Comparison of ENCODE assay signal across 1 cellular context in the genomic region with DNA sequence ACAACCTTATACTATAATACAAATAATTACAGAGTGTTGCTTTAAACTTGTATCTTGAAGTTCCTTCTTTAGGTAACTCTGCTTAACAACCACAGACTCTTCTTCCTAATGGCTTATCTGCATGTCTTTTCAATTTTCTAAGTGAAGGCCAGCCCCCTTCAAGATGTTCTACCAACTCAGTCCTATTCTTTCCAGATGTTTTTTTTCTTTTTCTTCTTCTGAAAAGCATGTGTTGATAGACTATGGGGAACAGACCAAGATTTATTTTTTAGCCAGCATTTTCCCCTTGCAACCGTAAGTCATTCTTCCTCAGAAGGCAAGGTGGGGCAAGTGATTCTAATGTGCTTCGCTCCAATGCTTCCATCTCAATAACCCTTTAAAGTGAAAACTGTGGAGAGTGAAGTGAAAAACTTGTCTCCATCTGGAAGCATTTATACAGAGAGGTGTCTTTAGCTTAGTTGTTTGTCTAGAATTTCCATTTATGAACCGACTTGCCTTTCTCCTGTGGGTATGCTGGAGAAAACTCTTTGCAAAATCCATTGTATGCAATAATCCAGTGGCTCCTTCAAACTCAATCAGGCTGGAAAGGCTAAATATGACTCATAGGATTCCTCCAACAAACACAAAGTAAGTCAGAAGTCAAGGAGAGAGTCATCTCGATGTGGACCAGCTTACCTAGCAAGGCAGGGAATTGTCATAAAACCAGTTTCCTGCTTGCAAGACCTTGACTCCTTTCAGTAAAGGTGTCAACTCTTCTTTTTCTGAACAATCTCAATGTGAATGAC.
A peak's percentile ranks its signal among the peaks of the same experiment; 100 is the strongest.
TF ChIP-seq lines count a peak whose summit lies in the region.

No MANE protein-coding gene starts in this region.

TF ChIP-seq in SK-N-SH, 30 proteins besides CTCF, POLR2A, EP300 and RAD21 (continued from another document):
- peak; percentile 90 for TF ChIP-seq FOSL2 (IDR thresholded peaks at IDR 0.05; ENCODE audit: borderline replicate concordance, low read depth)
- TF ChIP-seq TAF1 (IDR thresholded peaks at IDR 0.05; ENCODE audit: borderline replicate concordance, low read depth, low read length) = no peak
- no peak for TF ChIP-seq EZH2phosphoT487 (IDR thresholded peaks at IDR 0.05; ENCODE audit: borderline replicate concordance, low read depth)
- TF ChIP-seq, protein P1, sequence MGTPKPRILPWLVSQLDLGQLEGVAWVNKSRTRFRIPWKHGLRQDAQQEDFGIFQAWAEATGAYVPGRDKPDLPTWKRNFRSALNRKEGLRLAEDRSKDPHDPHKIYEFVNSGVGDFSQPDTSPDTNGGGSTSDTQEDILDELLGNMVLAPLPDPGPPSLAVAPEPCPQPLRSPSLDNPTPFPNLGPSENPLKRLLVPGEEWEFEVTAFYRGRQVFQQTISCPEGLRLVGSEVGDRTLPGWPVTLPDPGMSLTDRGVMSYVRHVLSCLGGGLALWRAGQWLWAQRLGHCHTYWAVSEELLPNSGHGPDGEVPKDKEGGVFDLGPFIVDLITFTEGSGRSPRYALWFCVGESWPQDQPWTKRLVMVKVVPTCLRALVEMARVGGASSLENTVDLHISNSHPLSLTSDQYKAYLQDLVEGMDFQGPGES (IDR thresholded peaks at IDR 0.05; ENCODE audit: low read depth, low read length) = no peak
- 0 out of 2 replicates have a peak, but pooled peaks have one; percentile 30 for TF ChIP-seq TEAD4 (IDR thresholded peaks at IDR 0.05; ENCODE audit: borderline replicate concordance, insufficient read depth)
- peak; percentile 29; the same call in 1 of the 2 replicates for TF ChIP-seq SIN3A (IDR thresholded peaks at IDR 0.05; ENCODE audit: borderline replicate concordance, low read depth, low read length)
- no peak for TF ChIP-seq FOXM1 (IDR thresholded peaks at IDR 0.05; ENCODE audit: low read depth)
- TF ChIP-seq ZBTB33 (IDR thresholded peaks at IDR 0.05; ENCODE audit: borderline replicate concordance, low read depth) = no peak
- no peak for TF ChIP-seq GATA2 (CRISPR knock-in tag; IDR thresholded peaks at IDR 0.05)
- no peak for TF ChIP-seq ELF1 (IDR thresholded peaks at IDR 0.05)
- no peak for TF ChIP-seq GABPA (IDR thresholded peaks at IDR 0.05; ENCODE audit: low read depth)
- TF ChIP-seq CHD2 (IDR thresholded peaks at IDR 0.05; ENCODE audit: low read length, partially characterized antibody) = no peak
- TF ChIP-seq USF1 (IDR thresholded peaks at IDR 0.05; ENCODE audit: borderline replicate concordance, low read depth) = no peak
- TF ChIP-seq JUND (IDR thresholded peaks at IDR 0.05) = peak; percentile 79
- no peak for TF ChIP-seq RFX5 (IDR thresholded peaks at IDR 0.05; ENCODE audit: low read length)
